In genomic region chr7:96331775-96332174, GRCh38 we compare ENCODE assay signal across 30 cellular contexts.
"Had no signal": no experiment of that assay in that cellular context is flagged by ENCODE, and none has a peak within 500 bp of the region (broad histone marks: within the 10 kb centered on the region; RNA-seq: fewer than 3 reads in every experiment).

No MANE protein-coding gene starts in this region.

- DNase-seq: activated CD4-positive, alpha-beta memory T cell treated with anti-CD3 and anti-CD28 coated beads for 36 hours; activated CD4-positive, alpha-beta T cell treated with anti-CD3 and anti-CD28 coated beads for 36 hours; activated CD4-positive, alpha-beta T cell treated with anti-CD3 and anti-CD28 coated beads, Interleukin-2, amount 10 ng/mL, durations not matched to agents 24 days and 14 days; activated CD4-positive, CD25-positive, alpha-beta regulatory T cell; activated CD4-positive, CD25-positive, alpha-beta regulatory T cell treated with anti-CD3 and anti-CD28 coated beads, Interleukin-2, amount 50 U/mL, for 72 hours; activated CD8-positive, alpha-beta memory T cell treated with anti-CD3 and anti-CD28 coated beads, Interleukin-2, amount 10 ng/mL, durations not matched to agents 7 days and 5 days; activated CD8-positive, alpha-beta memory T cell treated with anti-CD3 and anti-CD28 coated beads, Interleukin-2, amount 50 U/mL, for 4 hours; activated CD8-positive, alpha-beta T cell treated with anti-CD3 and anti-CD28 coated beads, Interleukin-2, amount 10 ng/mL, durations not matched to agents 7 days and 5 days; activated effector memory CD4-positive, alpha-beta T cell treated with anti-CD3 and anti-CD28 coated beads, Interleukin-2, amount 50 U/mL, for 16 hours; activated naive CD4-positive, alpha-beta T cell treated with anti-CD3 and anti-CD28 coated beads, Interleukin-2, amount 10 ng/mL, durations not matched to agents 7 days and 5 days; activated naive CD8-positive, alpha-beta T cell treated with anti-CD3 and anti-CD28 coated beads, Interleukin-2, amount 10 ng/mL, durations not matched to agents 7 days and 5 days; activated T-cell treated with anti-CD3 and anti-CD28 coated beads, Interleukin-2, amount 50 U/mL, for 1 hour; activated T-cell treated with anti-CD3 and anti-CD28 coated beads, Interleukin-2, amount 50 U/mL, for 48 hours; central memory CD4-positive, alpha-beta T cell; cerebellar nuclear complex; colonic mucosa; effector CD8-positive, alpha-beta T cell; foreskin keratinocyte; gastrocnemius medialis; glutamatergic neuron; heart left ventricle; T-helper 1 cell; T-helper 17 cell; T1000 had no signal

- H3K4me1 ChIP-seq: ascending aorta, breast epithelium, colonic mucosa had no signal

- H3K27me3 ChIP-seq: ascending aorta, breast epithelium, cardiac muscle cell, colonic mucosa, foreskin keratinocyte, gastrocnemius medialis, heart left ventricle had no signal

- H3K27ac ChIP-seq: ascending aorta, breast epithelium, cardiac muscle cell, colonic mucosa, foreskin keratinocyte, gastrocnemius medialis, heart left ventricle had no signal

- H3K36me3 ChIP-seq: ascending aorta, breast epithelium, cardiac muscle cell, colonic mucosa, gastrocnemius medialis, heart left ventricle had no signal

- H3K9me3 ChIP-seq: ascending aorta, breast epithelium, colonic mucosa, gastrocnemius medialis had no signal

- FAIRE-seq: endometrium, endothelial cell of umbilical vein had no signal

- H3K4me3 ChIP-seq: ascending aorta, breast epithelium, cardiac muscle cell, colonic mucosa, gastrocnemius medialis, heart left ventricle had no signal

- ATAC-seq: activated CD4-positive, alpha-beta T cell treated with anti-CD3 and anti-CD28 coated beads for 36 hours; activated CD8-positive, alpha-beta memory T cell treated with anti-CD3 and anti-CD28 coated beads, Interleukin-2, amount 10 ng/mL, durations not matched to agents 7 days and 5 days; activated CD8-positive, alpha-beta T cell treated with anti-CD3 and anti-CD28 coated beads, Interleukin-2, amount 10 ng/mL, durations not matched to agents 7 days and 5 days; activated naive CD4-positive, alpha-beta T cell treated with anti-CD3 and anti-CD28 coated beads, Interleukin-2, amount 50 U/mL, for 72 hours; foreskin keratinocyte; gastrocnemius medialis; heart left ventricle; T-helper 17 cell had no signal
